Comparison of ENCODE assay signal across 10 cellular contexts in the genomic region with DNA sequence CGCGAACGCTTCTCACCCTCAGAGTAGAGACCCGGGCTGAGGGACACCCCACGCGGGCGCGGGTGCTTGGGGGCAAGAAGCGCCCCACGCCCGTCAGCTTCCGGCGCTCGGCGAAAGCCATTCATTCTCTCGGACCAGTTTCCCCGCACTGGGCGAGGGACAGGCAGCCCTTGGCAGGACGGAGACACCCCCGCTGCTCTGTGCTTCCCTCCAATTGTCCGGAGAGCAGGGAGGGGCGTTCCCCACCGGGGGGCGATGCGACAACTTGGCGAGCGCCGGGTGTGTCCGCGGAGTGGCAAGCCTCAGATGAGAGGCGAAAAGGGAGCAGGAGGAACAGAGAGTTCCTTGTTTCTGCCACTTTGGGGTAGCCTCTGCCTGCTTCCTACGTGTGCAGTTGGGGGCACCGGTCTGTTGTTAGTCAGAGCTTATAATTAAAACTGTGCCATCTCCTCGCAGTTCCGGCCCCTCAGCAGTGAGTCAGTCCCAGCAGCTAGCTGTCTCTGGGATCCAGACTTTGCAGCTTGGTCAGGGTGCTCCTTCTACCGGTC. TPM values are rescaled to one million over a fixed set of nuclear protein-coding genes. Genes with fewer than 3 reads are reported as not detected.
DNase-seq lines count a peak whose midpoint lies in the region; ATAC-seq and TF ChIP-seq lines count a peak whose summit lies in the region.
"Had no signal": no experiment of that assay in that cellular context is flagged by ENCODE, and none has a peak within 500 bp of the region (broad histone marks: within the 10 kb centered on the region; RNA-seq: fewer than 3 reads in every experiment).

No MANE protein-coding gene starts in this region.

- no peak overlapping the region for H3K9ac ChIP-seq in trophoblast cell (ENCODE audit: low read length)

- no peaks in the 10 kb centered on the region for H3K4me1 Mint-ChIP-seq in glutamatergic neuron (ENCODE audit: low read depth, unreplicated experiment)
- peaks cover 2% of the 10 kb centered on the region for H3K4me1 Mint-ChIP-seq in activated CD4-positive, alpha-beta memory T cell treated with anti-CD3 and anti-CD28 coated beads for 36 hours (ENCODE audit: low read depth)
- H3K4me1 Mint-ChIP-seq in natural killer cell treated with Interleukin-12 subunit alpha and Interleukin-12 subunit beta and Interleukin-15 and Interleukin-18, amount 100 ng/mL, for 72 hours (ENCODE audit: low read depth in 2 of 2) = no peaks in the 10 kb centered on the region

- H3K4me3 ChIP-seq in Panc1 (ENCODE audit: low read depth in 2 of 2, low read length in 2 of 2) (peak overlapping the region; percentile 8 to 69; a peak in 3 of 4 replicates), trophoblast cell (ENCODE audit: low read depth, low read length) (peak overlapping the region; percentile 26)
- H3K4me3 ChIP-seq: heart left ventricle had no signal

- H3K27me3 Mint-ChIP-seq in glutamatergic neuron (ENCODE audit: unreplicated experiment) = peaks cover 5% of the 10 kb centered on the region
- H3K27me3 Mint-ChIP-seq in activated CD4-positive, alpha-beta memory T cell treated with anti-CD3 and anti-CD28 coated beads for 36 hours = peaks cover 42% of the 10 kb centered on the region
- H3K27me3 Mint-ChIP-seq in natural killer cell treated with Interleukin-12 subunit alpha and Interleukin-12 subunit beta and Interleukin-15 and Interleukin-18, amount 100 ng/mL, for 72 hours = peaks cover 25 to 41% of the 10 kb centered on the region in 2 donors

- no peaks in the 10 kb centered on the region for H3K79me2 ChIP-seq in trophoblast cell (ENCODE audit: control insufficient read depth, insufficient read depth, low read length, poor library complexity)

- H3K27me3 ChIP-seq in Panc1 (ENCODE audit: control insufficient read depth, insufficient read depth, low read length) (peaks cover 9% of the 10 kb centered on the region), trophoblast cell (ENCODE audit: insufficient read depth, low read length) (peaks cover 26% of the 10 kb centered on the region)

- WGBS in trophoblast cell (ENCODE audit: extremely low coverage, insufficient coverage, insufficient read length) = no CpG with 5 or more reads among the region's 36 CpGs

- H2BK5ac ChIP-seq in trophoblast cell (ENCODE audit: low read depth, low read length, poor library complexity) = no peak overlapping the region

- H2BK12ac ChIP-seq in trophoblast cell (ENCODE audit: low read length) = no peak overlapping the region

- peak overlapping the region; percentile 88 for H3K4me3 Mint-ChIP-seq in glutamatergic neuron (ENCODE audit: unreplicated experiment)
- no peak overlapping the region for H3K4me3 Mint-ChIP-seq in activated CD4-positive, alpha-beta memory T cell treated with anti-CD3 and anti-CD28 coated beads for 36 hours
- no peak overlapping the region for H3K4me3 Mint-ChIP-seq in natural killer cell treated with Interleukin-12 subunit alpha and Interleukin-12 subunit beta and Interleukin-15 and Interleukin-18, amount 100 ng/mL, for 72 hours
- H3K4me3 Mint-ChIP-seq: dendritic cell treated with granulocyte-macrophage colony-stimulating factor and Interleukin-4, amounts not matched to agents 40 ng/mL and 50 ng/mL, for 4 days had no signal

- H3K4ac ChIP-seq in trophoblast cell (ENCODE audit: low read depth, low read length) = no peak overlapping the region

- no peaks in the 10 kb centered on the region for H3K36me3 ChIP-seq in Panc1 (ENCODE audit: control insufficient read depth, insufficient read depth, low read length)
- H3K36me3 ChIP-seq in trophoblast cell (ENCODE audit: control insufficient read depth in 1 of 2, insufficient read depth in 2 of 2, low read length in 2 of 2) = no peaks in the 10 kb centered on the region
- H3K36me3 ChIP-seq: heart left ventricle had no signal

- no TSS peak for BruUV-seq in Panc1 (replicated peaks; lab: Mats Ljungman, UMichigan)

- H2BK120ac ChIP-seq in trophoblast cell (ENCODE audit: insufficient read depth, low read length, poor library complexity) = no peak overlapping the region

- H4K91ac ChIP-seq in trophoblast cell (ENCODE audit: low read depth, low read length) = no peak overlapping the region

- H3K27ac ChIP-seq in Panc1 (ENCODE audit: low read length) (no peak overlapping the region), trophoblast cell (ENCODE audit: low read depth, low read length) (no peak overlapping the region), RWPE1 (no peak overlapping the region)
- H3K27ac ChIP-seq: heart left ventricle had no signal

- ATAC-seq in Panc1 = no peak
- no peak for ATAC-seq in natural killer cell treated with Interleukin-12 subunit alpha and Interleukin-12 subunit beta and Interleukin-15 and Interleukin-18, amount 100 ng/mL, for 72 hours

- DNase-seq in NCI-H1105 treated with DMSO at 0.1 percent for 48 hours (lab: John Stamatoyannopoulos, UW) = peak; percentile 26
- no peak for DNase-seq in NCI-H1105 (lab: John Stamatoyannopoulos, UW)
- no peak for DNase-seq in Panc1 (ENCODE audit: low read depth, low spot score)
- DNase-seq in glutamatergic neuron = peak; percentile 53
- no peak for DNase-seq in trophoblast cell
- no peak for DNase-seq in RWPE1 (ENCODE audit: low spot score)
- no peak for DNase-seq in activated CD4-positive, alpha-beta memory T cell treated with anti-CD3 and anti-CD28 coated beads for 36 hours
- DNase-seq in natural killer cell treated with Interleukin-12 subunit alpha and Interleukin-12 subunit beta and Interleukin-15 and Interleukin-18, amount 100 ng/mL, for 72 hours (ENCODE audit: low spot score) = no peak

- no peak overlapping the region for H4K8ac ChIP-seq in trophoblast cell (ENCODE audit: low read depth, low read length)

- H3K14ac ChIP-seq in trophoblast cell (ENCODE audit: low read length) = no peak overlapping the region

- H3K9me3 Mint-ChIP-seq in glutamatergic neuron (ENCODE audit: unreplicated experiment) = peaks cover 2% of the 10 kb centered on the region
- H3K9me3 Mint-ChIP-seq in activated CD4-positive, alpha-beta memory T cell treated with anti-CD3 and anti-CD28 coated beads for 36 hours = no peaks in the 10 kb centered on the region
- peaks cover 11% of the 10 kb centered on the region for H3K9me3 Mint-ChIP-seq in natural killer cell treated with Interleukin-12 subunit alpha and Interleukin-12 subunit beta and Interleukin-15 and Interleukin-18, amount 100 ng/mL, for 72 hours
- H3K9me3 Mint-ChIP-seq: dendritic cell treated with granulocyte-macrophage colony-stimulating factor and Interleukin-4, amounts not matched to agents 40 ng/mL and 50 ng/mL, for 4 days had no signal

- no peak overlapping the region for H3K23ac ChIP-seq in trophoblast cell (ENCODE audit: low read length)

- no peak overlapping the region for H2AK5ac ChIP-seq in trophoblast cell (ENCODE audit: low read length)

- in situ Hi-C loops in Panc1 (cut with HindIII; ENCODE audit: low pct_unique_long_range_greater_than_20kb, low sequenced_read_pairs) = no loop called here

- no peaks in the 10 kb centered on the region for H3K79me1 ChIP-seq in trophoblast cell (ENCODE audit: low read length)

- TF ChIP-seq CTCF in Panc1 (IDR thresholded peaks at IDR 0.05) (no peak), glutamatergic neuron (IDR thresholded peaks at IDR 0.05; ENCODE audit: partially characterized antibody, unreplicated experiment) (no peak), RWPE1 (conservative IDR thresholded peaks at IDR 0.05; ENCODE audit: low read depth) (no peak)

- no peaks in the 10 kb centered on the region for H3K36me3 Mint-ChIP-seq in glutamatergic neuron (ENCODE audit: unreplicated experiment)
- peaks cover 6% of the 10 kb centered on the region for H3K36me3 Mint-ChIP-seq in activated CD4-positive, alpha-beta memory T cell treated with anti-CD3 and anti-CD28 coated beads for 36 hours
- H3K36me3 Mint-ChIP-seq in natural killer cell treated with Interleukin-12 subunit alpha and Interleukin-12 subunit beta and Interleukin-15 and Interleukin-18, amount 100 ng/mL, for 72 hours = peaks cover 7% of the 10 kb centered on the region

- H4K12ac ChIP-seq in trophoblast cell (ENCODE audit: low read depth, low read length) = no peak overlapping the region

- no peaks in the 10 kb centered on the region for H3K9me3 ChIP-seq in Panc1 (ENCODE audit: control insufficient read depth, insufficient read depth, low read depth, low read length)
- peaks cover 4% of the 10 kb centered on the region for H3K9me3 ChIP-seq in trophoblast cell (ENCODE audit: insufficient read depth, low read depth, low read length)
- H3K9me3 ChIP-seq: heart left ventricle had no signal

- POLR2A ChIA-PET in Panc1 (lab: Charles Lee) = no interaction called here
- POLR2A ChIA-PET in RWPE1 (lab: Yijun Ruan, JAX; ENCODE audit: low non-redundant PET) = no interaction called here
- POLR2A ChIA-PET in activated CD4-positive, alpha-beta memory T cell treated with anti-CD3 and anti-CD28 coated beads for 36 hours (lab: Charles Lee) = no interaction called here

- no peak overlapping the region for H2AFZ ChIP-seq in trophoblast cell (ENCODE audit: insufficient read depth, low read length, poor library complexity)

- H3K4me1 ChIP-seq in Panc1 (ENCODE audit: control insufficient read depth, insufficient read depth, low read length) (no peaks in the 10 kb centered on the region), trophoblast cell (ENCODE audit: control insufficient read depth in 1 of 2, insufficient read depth in 2 of 2, low read length in 2 of 2) (peaks cover 10 to 18% of the 10 kb centered on the region in 2 experiments)

- H3K27ac Mint-ChIP-seq in glutamatergic neuron (ENCODE audit: unreplicated experiment) = no peak overlapping the region
- no peak overlapping the region for H3K27ac Mint-ChIP-seq in activated CD4-positive, alpha-beta memory T cell treated with anti-CD3 and anti-CD28 coated beads for 36 hours
- no peak overlapping the region for H3K27ac Mint-ChIP-seq in natural killer cell treated with Interleukin-12 subunit alpha and Interleukin-12 subunit beta and Interleukin-15 and Interleukin-18, amount 100 ng/mL, for 72 hours
- H3K27ac Mint-ChIP-seq: dendritic cell treated with granulocyte-macrophage colony-stimulating factor and Interleukin-4, amounts not matched to agents 40 ng/mL and 50 ng/mL, for 4 days had no signal

- H3K4me2 ChIP-seq in trophoblast cell (ENCODE audit: low read length) = peak overlapping the region; percentile 88

- intact Hi-C loops in Panc1 (cut with micrococcal nuclease; ENCODE audit: unreplicated experiment) = no loop called here
- intact Hi-C loops in activated CD4-positive, alpha-beta memory T cell treated with anti-CD3 and anti-CD28 coated beads for 36 hours (cut with micrococcal nuclease) = no loop called here

- H3K18ac ChIP-seq in trophoblast cell (ENCODE audit: low read length) = no peak overlapping the region

- CTCF ChIA-PET in Panc1 (lab: Charles Lee) (no interaction called here), RWPE1 (lab: Yijun Ruan, JAX) (no interaction called here)
- CTCF ChIA-PET in activated CD4-positive, alpha-beta memory T cell treated with anti-CD3 and anti-CD28 coated beads for 36 hours (lab: Charles Lee) = no interaction called here

RNA-seq across cellular contexts. Expression of a gene that starts 1.7 kb away (rescaled TPM):
- total RNA-seq in Panc1 (2021; ENCODE audit: unreplicated experiment) (0.64 TPM), glutamatergic neuron (ENCODE audit: unreplicated experiment) (2.6 TPM)
- polyA plus RNA-seq in Panc1 (2012; ENCODE audit: insufficient read length) = 0.33 TPM
- 0.08 and 0.10 TPM in 2 replicates for polyA plus RNA-seq in trophoblast cell (2013)
- not detected for total RNA-seq in activated CD4-positive, alpha-beta memory T cell treated with anti-CD3 and anti-CD28 coated beads for 36 hours
- not detected for total RNA-seq in natural killer cell treated with Interleukin-12 subunit alpha and Interleukin-12 subunit beta and Interleukin-15 and Interleukin-18, amount 100 ng/mL, for 72 hours
- polyA plus RNA-seq: heart left ventricle had no signal

Comparison
In these comparisons a context has a peak if more than half of its experiments do, and no peak if none do; other contexts are left out.
1. DNase-seq: peak in NCI-H1105 treated with DMSO at 0.1 percent for 48 hours (single experiment) and glutamatergic neuron (single experiment); none in NCI-H1105 (single experiment), Panc1 (single experiment), trophoblast cell (0 of 2), RWPE1 (single experiment), activated CD4-positive, alpha-beta memory T cell treated with anti-CD3 and anti-CD28 coated beads for 36 hours (single experiment) and natural killer cell treated with Interleukin-12 subunit alpha and Interleukin-12 subunit beta and Interleukin-15 and Interleukin-18, amount 100 ng/mL, for 72 hours (single experiment).